ENCODE assay signal across 9 cellular contexts in genomic region chr18:3411854-3412268, GRCh38. TPM values are rescaled to one million over a fixed set of nuclear protein-coding genes. Genes with fewer than 3 reads are reported as not detected.
DNase-seq lines count a peak whose midpoint lies in the region; ATAC-seq, FAIRE-seq and TF ChIP-seq lines count a peak whose summit lies in the region.
"Had no signal": no experiment of that assay in that cellular context is flagged by ENCODE, and none has a peak within 500 bp of the region (broad histone marks: within the 10 kb centered on the region; RNA-seq: fewer than 3 reads in every experiment).

No MANE protein-coding gene starts in this region.

- H3K4me2 ChIP-seq in endothelial cell of umbilical vein (ENCODE audit: insufficient read depth, low read length) (peak overlapping the region; percentile 30), OCI-LY7 (ENCODE audit: low read length) (no peak overlapping the region)

- H4K20me1 ChIP-seq in endothelial cell of umbilical vein (replicated peaks; ENCODE audit: control insufficient read depth, extremely low read depth, insufficient read depth, low read length) (no peaks in the 10 kb centered on the region), OCI-LY7 (ENCODE audit: insufficient read depth, low read length) (no peaks in the 10 kb centered on the region)

- H3K27me3 Mint-ChIP-seq in CD4-positive, CD25-positive, alpha-beta regulatory T cell = no peaks in the 10 kb centered on the region

- H3K27ac ChIP-seq in CD4-positive, CD25-positive, alpha-beta regulatory T cell (ENCODE audit: insufficient read depth, low read length, poor library complexity, severe bottlenecking) = no peak overlapping the region
- H3K27ac ChIP-seq in endothelial cell of umbilical vein (ENCODE audit: insufficient read depth, low read depth, low read length) (no peak overlapping the region), pancreas (no peak overlapping the region), OCI-LY7 (ENCODE audit: low read depth, low read length, poor library complexity, severe bottlenecking) (no peak overlapping the region)

- 39 to 48% methylated on average over 28 of the region's 28 CpGs for whole genome bisulfite sequencing in pancreas, 2 donors

- intact Hi-C loops in endothelial cell of umbilical vein (cut with micrococcal nuclease) (no loop called here), pancreas (cut with DNase I) (no loop called here), OCI-LY7 (cut with micrococcal nuclease; ENCODE audit: unreplicated experiment) (no loop called here)

- peak in 1 of 2 donors; percentile 28 for ATAC-seq in CD4-positive, CD25-positive, alpha-beta regulatory T cell (ENCODE audit: low read depth in 2 of 2)
- ATAC-seq in pancreas = peak in 3 of 4 donors; percentile 62 to 74 (median 70)
- ATAC-seq in HG02852 (IDR thresholded peaks at IDR 0.05; ENCODE audit: unreplicated experiment) = no peak

- H3K79me2 ChIP-seq in endothelial cell of umbilical vein (ENCODE audit: control insufficient read depth, insufficient read depth, low read length) (no peaks in the 10 kb centered on the region), OCI-LY7 (ENCODE audit: insufficient read depth, low read depth, low read length) (no peaks in the 10 kb centered on the region)

- H3K4me1 ChIP-seq in CD4-positive, CD25-positive, alpha-beta regulatory T cell (ENCODE audit: control insufficient read depth, insufficient read depth, low read length, poor library complexity, severe bottlenecking) = no peaks in the 10 kb centered on the region
- H3K4me1 ChIP-seq in endothelial cell of umbilical vein (ENCODE audit: control insufficient read depth, extremely low read depth, insufficient read depth, low read length) (peaks cover 5% of the 10 kb centered on the region), pancreas (no peaks in the 10 kb centered on the region), OCI-LY7 (ENCODE audit: insufficient read depth, low read length, poor library complexity, severe bottlenecking) (no peaks in the 10 kb centered on the region)

- no peaks in the 10 kb centered on the region for H3K36me3 ChIP-seq in CD4-positive, CD25-positive, alpha-beta regulatory T cell (ENCODE audit: control insufficient read depth, insufficient read depth, low read length)
- H3K36me3 ChIP-seq in endothelial cell of umbilical vein (ENCODE audit: control insufficient read depth in 2 of 2, extremely low read depth in 1 of 2, insufficient read depth in 2 of 2, low read length in 2 of 2) (no peaks in the 10 kb centered on the region), pancreas (no peaks in the 10 kb centered on the region), OCI-LY7 (ENCODE audit: insufficient read depth, low read length) (no peaks in the 10 kb centered on the region)

- H3K36me3 Mint-ChIP-seq in CD4-positive, CD25-positive, alpha-beta regulatory T cell = no peaks in the 10 kb centered on the region

- no peaks in the 10 kb centered on the region for H3K9me3 ChIP-seq in CD4-positive, CD25-positive, alpha-beta regulatory T cell (ENCODE audit: control insufficient read depth in 2 of 2, low read length in 2 of 2)
- no peaks in the 10 kb centered on the region for H3K9me3 ChIP-seq in endothelial cell of umbilical vein (replicated peaks; ENCODE audit: control insufficient read depth, insufficient read depth, low read length)
- no peaks in the 10 kb centered on the region for H3K9me3 ChIP-seq in pancreas
- no peaks in the 10 kb centered on the region for H3K9me3 ChIP-seq in OCI-LY7 (ENCODE audit: low read length)

- H2AFZ ChIP-seq in endothelial cell of umbilical vein (ENCODE audit: low read depth, low read length) (peak overlapping the region; percentile 48), OCI-LY7 (ENCODE audit: low read length) (no peak overlapping the region)

- no peak overlapping the region for H3K9ac ChIP-seq in endothelial cell of umbilical vein (replicated peaks; ENCODE audit: extremely low read depth, insufficient read depth, low read length)

- no peak for TF ChIP-seq POLR2A in endothelial cell of umbilical vein (IDR thresholded peaks at IDR 0.05; ENCODE audit: low read depth, low read length)

- peak overlapping the region in 1 of 3 donors; percentile 65 for H3K27ac Mint-ChIP-seq in CD4-positive, CD25-positive, alpha-beta regulatory T cell

- no peaks in the 10 kb centered on the region for H3K27me3 ChIP-seq in CD4-positive, CD25-positive, alpha-beta regulatory T cell (ENCODE audit: control insufficient read depth, insufficient read depth, low read length)
- H3K27me3 ChIP-seq in endothelial cell of umbilical vein (ENCODE audit: control insufficient read depth in 2 of 2, insufficient read depth in 2 of 2, low read length in 2 of 2) (no peaks in the 10 kb centered on the region), pancreas (no peaks in the 10 kb centered on the region)

- H3K9me1 ChIP-seq in endothelial cell of umbilical vein (replicated peaks; ENCODE audit: control insufficient read depth, extremely low read depth, insufficient read depth, low read length) = no peaks in the 10 kb centered on the region

- FAIRE-seq in endothelial cell of umbilical vein (lab: Jason Lieb, UNC) = peak; percentile 21
- FAIRE-seq in pancreas (lab: Jason Lieb, UNC) = no peak

- no peaks in the 10 kb centered on the region for H3K9me2 ChIP-seq in OCI-LY7 (ENCODE audit: insufficient read depth, low read length)

- dilution Hi-C loops in endothelial cell of umbilical vein (cut with MboI; ENCODE audit: extremely low pct_ligation_motif_present, low sequenced_read_pairs) = no loop called here

- no peak for TF ChIP-seq CTCF in endothelial cell of umbilical vein (IDR thresholded peaks at IDR 0.05; ENCODE audit: extremely low read depth in 1 of 2, insufficient read depth in 1 of 2, low read depth in 1 of 2, low read length in 2 of 2)
- TF ChIP-seq CTCF in pancreas (IDR thresholded peaks at IDR 0.05) = no peak
- TF ChIP-seq CTCF in OCI-LY7 (conservative IDR thresholded peaks at IDR 0.05; ENCODE audit: low read length) = no peak

- POLR2A ChIA-PET in endothelial cell of umbilical vein (lab: Charles Lee) = interaction anchor here (0.5 to 0.6 kb wide), 2 partner anchors 9 to 14 kb away, joined by 3 read pairs; no protein-coding TSS in a partner anchor
- POLR2A ChIA-PET in OCI-LY7 (lab: Charles Lee) = interaction anchor here (0.7 kb wide), 1 partner anchor 267 kb away, joined by 3 read pairs; no protein-coding TSS in a partner anchor

- CTCF ChIA-PET in endothelial cell of umbilical vein (lab: Charles Lee) = interaction anchor here (0.9 kb wide), 1 partner anchor 255 kb away, joined by 3 read pairs; no protein-coding TSS in a partner anchor
- CTCF ChIA-PET in OCI-LY7 (lab: Charles Lee; ENCODE audit: unreplicated experiment) = no interaction called here

- H3K9me3 Mint-ChIP-seq in CD4-positive, CD25-positive, alpha-beta regulatory T cell = peaks cover 0 to 1% (median 0%) of the 10 kb centered on the region in 7 donors

- H3K4me3 ChIP-seq in CD4-positive, CD25-positive, alpha-beta regulatory T cell (ENCODE audit: low read depth, low read length) = peak overlapping the region; percentile 7
- peak overlapping the region in 1 of 3 experiments; percentile 5 for H3K4me3 ChIP-seq in endothelial cell of umbilical vein (replicated peaks in 1 of 3; ENCODE audit: insufficient read depth in 1 of 3, low read depth in 1 of 3, low read length in 3 of 3)
- H3K4me3 ChIP-seq in pancreas = peak overlapping the region in 1 of 4 donors; percentile 25
- no peak overlapping the region for H3K4me3 ChIP-seq in OCI-LY7 (ENCODE audit: low read depth, low read length, poor library complexity, severe bottlenecking)

- BruUV-seq in endothelial cell of umbilical vein (replicated peaks; lab: Mats Ljungman, UMichigan) (no TSS peak), OCI-LY7 (replicated peaks; lab: Mats Ljungman, UMichigan) (no TSS peak)

- peak in 1 of 3 donors; percentile 25 for DNase-seq in CD4-positive, CD25-positive, alpha-beta regulatory T cell
- DNase-seq in activated CD4-positive, alpha-beta T cell treated with anti-CD3 and anti-CD28 coated beads, Interleukin-2, amount 50 U/mL, for 48 hours = peak; percentile 19 to 33
- DNase-seq in endothelial cell of umbilical vein (ENCODE audit: low read depth, low spot score) (peak; percentile 4), pancreas (peak in 1 of 6 donors; percentile 63), KG1 (lab: John Stamatoyannopoulos, UW) (no peak), kidney glomerular epithelial cell (lab: John Stamatoyannopoulos, UW) (no peak), OCI-LY7 (ENCODE audit: low spot score) (no peak)
- DNase-seq: NCI-H2081 had no signal

- H3K4me3 Mint-ChIP-seq in CD4-positive, CD25-positive, alpha-beta regulatory T cell = peak overlapping the region in 2 of 4 donors; percentile 36 to 78

- H3K4me1 Mint-ChIP-seq in CD4-positive, CD25-positive, alpha-beta regulatory T cell = peaks cover 0 to 15% (median 0%) of the 10 kb centered on the region in 4 donors

TF ChIP-seq in endothelial cell of umbilical vein, 7 proteins besides CTCF, POLR2A, EP300 and RAD21:
- TF ChIP-seq FOS (IDR thresholded peaks at IDR 0.05; ENCODE audit: borderline replicate concordance, insufficient read depth, low read length) = no peak
- TF ChIP-seq JUN (IDR thresholded peaks at IDR 0.05; ENCODE audit: borderline replicate concordance, insufficient read depth, insufficient read length, low read depth) = no peak
- TF ChIP-seq GATA2 (IDR thresholded peaks at IDR 0.05; ENCODE audit: insufficient read depth, insufficient read length, low read depth, low read length) = no peak
TF ChIP-seq in endothelial cell of umbilical vein: peak in this region for 0.

RNA-seq across cellular contexts. Expression of gene TGIF1, which starts 38.1 kb away (rescaled TPM):
- 37.3 TPM for total RNA-seq in CD4-positive, CD25-positive, alpha-beta regulatory T cell
- polyA plus RNA-seq in CD4-positive, CD25-positive, alpha-beta regulatory T cell = 10 to 100 TPM; 42.6 to 86.8 (median 51.0) TPM
- 71.1 and 75.6 TPM in 2 replicates for total RNA-seq in endothelial cell of umbilical vein
- polyA plus RNA-seq in endothelial cell of umbilical vein = 95.8 and 96.6 TPM in 2 replicates
- 96.9 and 103 TPM in 2 replicates for polyA plus RNA-seq in endothelial cell of umbilical vein (2011; cell fraction: cytosol; rRNA removed)
- 194 and 217 TPM in 2 replicates for polyA plus RNA-seq in endothelial cell of umbilical vein (2011; cell fraction: nucleus; rRNA removed)
- polyA plus RNA-seq in endothelial cell of umbilical vein (2012) = 46.9 and 47.2 TPM in 2 replicates
- 99.1 and 109 TPM in 2 replicates for polyA minus RNA-seq in endothelial cell of umbilical vein
- polyA minus RNA-seq in endothelial cell of umbilical vein (2011; cell fraction: cytosol; rRNA and poly(A)+ RNA removed) = 61.6 TPM
- polyA minus RNA-seq in endothelial cell of umbilical vein (2011; cell fraction: nucleus; rRNA and poly(A)+ RNA removed) = 84.2 and 93.9 TPM in 2 replicates
- 10 to 100 TPM; 12.8 to 40.7 (median 19.9) TPM for total RNA-seq in pancreas
- polyA plus RNA-seq in pancreas = 10 to 100 TPM; 16.1 to 19.0 TPM
- 61.5 and 69.0 TPM in 2 replicates for total RNA-seq in OCI-LY7 (2014; rRNA removed; shearing (Covaris generic))
- 40.9 and 42.5 TPM in 2 replicates for total RNA-seq in OCI-LY7 (2022)

Comparison
In these comparisons a context has a peak if more than half of its experiments do, and no peak if none do; other contexts are left out.
1. DNase-seq: peak in activated CD4-positive, alpha-beta T cell treated with anti-CD3 and anti-CD28 coated beads, Interleukin-2, amount 50 U/mL, for 48 hours (2 of 2) and endothelial cell of umbilical vein (single experiment); none in KG1 (single experiment), kidney glomerular epithelial cell (single experiment) and OCI-LY7 (single experiment).